9 cellular contexts compared by ENCODE assay signal in genomic region chr2:239944706-239945551, GRCh38.
DNase-seq lines count a peak whose midpoint lies in the region; ATAC-seq and TF ChIP-seq lines count a peak whose summit lies in the region.
"Had no signal": no experiment of that assay in that cellular context is flagged by ENCODE, and none has a peak within 500 bp of the region (broad histone marks: within the 10 kb centered on the region; RNA-seq: fewer than 3 reads in every experiment).

No MANE protein-coding gene starts in this region.

- H3K4me1 Mint-ChIP-seq in neural progenitor cell = peaks cover 10% of the 10 kb centered on the region

- no peaks in the 10 kb centered on the region for H3F3A ChIP-seq in neural progenitor cell (ENCODE audit: low read depth)

- H3K36me3 Mint-ChIP-seq in neural progenitor cell = no peaks in the 10 kb centered on the region

- peaks cover 4% of the 10 kb centered on the region for H3K27me3 Mint-ChIP-seq in neural progenitor cell (ENCODE audit: insufficient read depth, low read depth)

- H3K4me1 ChIP-seq in Peyer's patch (no peaks in the 10 kb centered on the region), neural progenitor cell (no peaks in the 10 kb centered on the region)

- H2AFZ ChIP-seq in neural progenitor cell (replicated peaks) = no peak overlapping the region

- no peaks in the 10 kb centered on the region for H3K9me3 ChIP-seq in Peyer's patch
- H3K9me3 ChIP-seq in neural progenitor cell (ENCODE audit: low read depth) = no peaks in the 10 kb centered on the region

- no peak overlapping the region for H3K9ac ChIP-seq in neural progenitor cell

- no peaks in the 10 kb centered on the region for H4K20me1 ChIP-seq in neural progenitor cell (ENCODE audit: low read depth)

- no peaks in the 10 kb centered on the region for H3K9me3 Mint-ChIP-seq in neural progenitor cell

- H3K36me3 ChIP-seq in Peyer's patch = no peaks in the 10 kb centered on the region
- no peaks in the 10 kb centered on the region for H3K36me3 ChIP-seq in neural progenitor cell

- peak overlapping the region in 1 of 4 donors; percentile 31 for H3K27ac ChIP-seq in Peyer's patch
- H3K27ac ChIP-seq in neural progenitor cell = no peak overlapping the region

- DNase-seq in EH (ENCODE audit: low read depth) (peak; percentile 46), Peyer's patch (peak; percentile 21 to 63 (median 49)), choroid plexus epithelial cell (ENCODE audit: low read depth) (peak; percentile 48), neural progenitor cell (ENCODE audit: low spot score) (no peak), NCI-H748 treated with DMSO at 0.1 percent for 48 hours (lab: John Stamatoyannopoulos, UW) (no peak), KG1 (lab: John Stamatoyannopoulos, UW) (no peak)

- H3K4me3 Mint-ChIP-seq in neural progenitor cell = no peak overlapping the region

- no peak for TF ChIP-seq CTCF in Peyer's patch (IDR thresholded peaks at IDR 0.05)
- no peak for TF ChIP-seq CTCF in choroid plexus epithelial cell (conservative IDR thresholded peaks at IDR 0.05; ENCODE audit: low read depth, low read length)
- TF ChIP-seq CTCF in neural progenitor cell (IDR thresholded peaks at IDR 0.05) = no peak

- H3K79me2 ChIP-seq in neural progenitor cell (ENCODE audit: low read depth) = no peaks in the 10 kb centered on the region

- ATAC-seq in SK-N-SH treated with all-trans-retinoic acid at 6 μM for 48 hours (no peak), GM19023 (IDR thresholded peaks at IDR 0.05; ENCODE audit: unreplicated experiment) (no peak)
- ATAC-seq: HCT116 had no signal

- H3K4me3 ChIP-seq in Peyer's patch = no peak overlapping the region
- H3K4me3 ChIP-seq in choroid plexus epithelial cell (ENCODE audit: low read depth, low read length) = no peak overlapping the region
- H3K4me3 ChIP-seq in neural progenitor cell = no peak overlapping the region

- H3K4me2 ChIP-seq in neural progenitor cell = no peak overlapping the region

- no peak for TF ChIP-seq POLR2A in Peyer's patch (IDR thresholded peaks at IDR 0.05)

- H3K27ac Mint-ChIP-seq in neural progenitor cell = peak overlapping the region; percentile 74

- H3K27me3 ChIP-seq in Peyer's patch (no peaks in the 10 kb centered on the region), neural progenitor cell (no peaks in the 10 kb centered on the region)

TF ChIP-seq in SK-N-SH treated with all-trans-retinoic acid at 6 μM for 48 hours, 23 proteins besides CTCF, POLR2A, EP300 and RAD21:
- TF ChIP-seq TOX (CRISPR knock-in tag; IDR thresholded peaks at IDR 0.05; ENCODE audit: borderline replicate concordance) = no peak
- no peak for TF ChIP-seq POU6F1 (CRISPR knock-in tag; IDR thresholded peaks at IDR 0.05; ENCODE audit: borderline replicate concordance, low read depth)
- TF ChIP-seq ZC3H10 (CRISPR knock-in tag; IDR thresholded peaks at IDR 0.05) = no peak
- TF ChIP-seq ZNF8 (CRISPR knock-in tag; IDR thresholded peaks at IDR 0.05) = no peak
TF ChIP-seq in SK-N-SH treated with all-trans-retinoic acid at 6 μM for 48 hours: peak in this region for 0.

Comparison
In these comparisons a context has a peak if more than half of its experiments do, and no peak if none do; other contexts are left out.
1. DNase-seq: peak in EH (single experiment), Peyer's patch (3 of 3) and choroid plexus epithelial cell (single experiment); none in neural progenitor cell (single experiment), NCI-H748 treated with DMSO at 0.1 percent for 48 hours (single experiment) and KG1 (single experiment).